In the genomic region with DNA sequence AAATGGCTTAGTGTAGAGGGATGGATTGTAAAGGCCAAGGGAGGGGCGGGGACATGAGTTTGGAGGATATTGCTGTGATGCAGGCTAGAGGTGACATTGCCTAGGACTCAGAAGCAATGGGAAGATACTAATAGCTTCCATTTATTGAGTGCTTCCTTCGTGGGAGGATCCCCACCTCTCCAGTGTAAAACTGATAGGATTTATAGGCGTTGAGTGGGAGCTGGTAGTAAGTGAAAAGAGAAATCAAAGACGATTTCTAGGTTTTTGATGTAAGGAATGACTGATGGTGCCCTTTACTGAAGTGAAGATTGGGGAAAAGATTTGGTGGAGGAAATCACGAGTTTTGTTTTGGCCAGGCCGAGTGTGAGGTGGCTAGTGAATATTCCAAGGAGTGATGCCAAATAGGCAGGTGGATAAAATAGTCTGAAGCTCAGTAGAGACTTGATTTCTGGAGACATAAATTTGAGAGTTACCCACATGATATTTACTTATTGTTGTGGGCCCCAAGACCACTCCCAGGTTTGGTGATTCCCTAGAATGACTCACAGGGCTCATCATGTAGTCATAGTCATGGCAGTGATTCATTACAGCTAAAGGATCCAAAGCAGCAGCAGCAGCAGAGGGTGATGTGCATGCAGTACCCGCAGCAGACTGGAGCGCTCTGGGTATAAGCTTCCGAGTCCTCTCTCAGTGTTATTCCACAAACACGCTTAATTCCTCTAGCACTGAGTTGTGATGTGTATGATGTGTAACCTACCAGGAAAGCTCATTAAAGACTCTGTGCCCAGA, we compare ENCODE assay signal across 12 cellular contexts. TPM values are rescaled to one million over a fixed set of nuclear protein-coding genes. Genes with fewer than 3 reads are reported as not detected.
A peak's percentile ranks its signal among the peaks of the same experiment; 100 is the strongest.
DNase-seq lines count a peak whose midpoint lies in the region; ATAC-seq, FAIRE-seq and TF ChIP-seq lines count a peak whose summit lies in the region.
"Had no signal": no experiment of that assay in that cellular context is flagged by ENCODE, and none has a peak within 500 bp of the region (broad histone marks: within the 10 kb centered on the region; RNA-seq: fewer than 3 reads in every experiment).

No MANE protein-coding gene starts in this region.

- peak overlapping the region; percentile 63 for H3K9ac ChIP-seq in PC-3 (ENCODE audit: low read length)

- POLR2A ChIA-PET in PC-3 (lab: Charles Lee; ENCODE audit: unreplicated experiment), result interaction anchor here (0.7 to 1.3 kb wide), 3 partner anchors 49 to 212 kb away, joined by 3 to 7 read pairs (median 6); no protein-coding TSS in a partner anchor

- no peak for TF ChIP-seq CTCF in CD14-positive monocyte (IDR thresholded peaks at IDR 0.05)
- peak; percentile 33; the same call in 1 of the 2 replicates for TF ChIP-seq CTCF in PC-3 (conservative IDR thresholded peaks at IDR 0.05; ENCODE audit: low read depth, low read length)
- TF ChIP-seq CTCF in bronchial epithelial cell (IDR thresholded peaks at IDR 0.05; ENCODE audit: insufficient read depth, low read length, severe bottlenecking), result no peak

- no peaks in the 10 kb centered on the region for H3K27me3 ChIP-seq in PC-3 (ENCODE audit: low read length)
- H3K27me3 ChIP-seq in bronchial epithelial cell (ENCODE audit: control insufficient read depth, insufficient read depth, low read length), result no peaks in the 10 kb centered on the region
- H3K27me3 ChIP-seq: right lobe of liver, tibial nerve had no signal

- no peaks in the 10 kb centered on the region for H3K9me3 ChIP-seq in PC-3 (ENCODE audit: low read length)
- H3K9me3 ChIP-seq: right lobe of liver, tibial nerve had no signal

- peaks cover 3% of the 10 kb centered on the region for H3K4me1 Mint-ChIP-seq in CD14-positive monocyte

- H2AFZ ChIP-seq in PC-3 (ENCODE audit: low read length), result no peak overlapping the region

- peaks cover 42% of the 10 kb centered on the region for H3K4me1 ChIP-seq in PC-3 (ENCODE audit: insufficient read depth, low read length)

- FAIRE-seq in bronchial epithelial cell (lab: Jason Lieb, UNC), result no peak

- no peaks in the 10 kb centered on the region for H3K9me3 Mint-ChIP-seq in CD14-positive monocyte
- H3K9me3 Mint-ChIP-seq: activated naive CD8-positive, alpha-beta T cell treated with anti-CD3 and anti-CD28 coated beads, Interleukin-2, amount 10 ng/mL, durations not matched to agents 7 days and 5 days had no signal

- H3K36me3 Mint-ChIP-seq in CD14-positive monocyte, result peaks cover 70 to 80% of the 10 kb centered on the region in 2 donors

- intact Hi-C loops in CD14-positive monocyte (cut with micrococcal nuclease) (no loop called here), PC-3 (cut with micrococcal nuclease) (loop anchor here (1.0 kb wide), 2 partner anchors 49 to 53 kb away; no protein-coding TSS in a partner anchor)

- DNase-seq in CD14-positive monocyte (ENCODE audit: low spot score) (no peak), PC-3 (peak; percentile 97), bronchial epithelial cell (ENCODE audit: low read depth) (peak; percentile 96), occipital lobe (lab: John Stamatoyannopoulos, UW) (peak; percentile 10), UCSD-AML1 (lab: John Stamatoyannopoulos, UW; ENCODE audit: unreplicated experiment) (no peak)
- DNase-seq: activated naive CD8-positive, alpha-beta T cell treated with anti-CD3 and anti-CD28 coated beads, Interleukin-2, amount 10 ng/mL, durations not matched to agents 7 days and 5 days; right lobe of liver had no signal

- H3K27ac Mint-ChIP-seq in CD14-positive monocyte, result peak overlapping the region in 4 of 7 donors; percentile 17 to 88 (median 66)
- H3K27ac Mint-ChIP-seq: activated naive CD8-positive, alpha-beta T cell treated with anti-CD3 and anti-CD28 coated beads, Interleukin-2, amount 10 ng/mL, durations not matched to agents 7 days and 5 days had no signal

- H3K27ac ChIP-seq in PC-3 (ENCODE audit: low read length), result peak overlapping the region; percentile 97
- H3K27ac ChIP-seq: right lobe of liver, tibial nerve had no signal

- H3K4me3 ChIP-seq in PC-3 (ENCODE audit: low read length) (peak overlapping the region; percentile 57), bronchial epithelial cell (ENCODE audit: low read depth, low read length) (no peak overlapping the region)
- H3K4me3 ChIP-seq: right lobe of liver, tibial nerve had no signal

- CTCF ChIA-PET in PC-3 (lab: Charles Lee), result interaction anchor here (0.5 to 1.4 kb wide), 17 partner anchors 12 to 293 kb away, joined by 3 to 18 read pairs (median 5); no protein-coding TSS in a partner anchor

- peak overlapping the region; percentile 89 for H3K4me2 ChIP-seq in PC-3 (ENCODE audit: low read length)

- H3F3A ChIP-seq in PC-3 (ENCODE audit: low read length, unreplicated experiment), result peaks cover 17% of the 10 kb centered on the region

- BruUV-seq in PC-3 (replicated peaks; lab: Mats Ljungman, UMichigan), result TSS peak; percentile 40

- H3K9me2 ChIP-seq in PC-3 (replicated peaks; ENCODE audit: low read length), result no peaks in the 10 kb centered on the region

- H4K20me1 ChIP-seq in PC-3 (ENCODE audit: low read length), result 0 out of 2 replicates have a peak, but pooled peaks cover 9% of the 10 kb centered on the region

- no peak overlapping the region for H3K4me3 Mint-ChIP-seq in CD14-positive monocyte
- H3K4me3 Mint-ChIP-seq: activated naive CD8-positive, alpha-beta T cell treated with anti-CD3 and anti-CD28 coated beads, Interleukin-2, amount 10 ng/mL, durations not matched to agents 7 days and 5 days had no signal

- peaks cover 61% of the 10 kb centered on the region; the same call in 1 of the 2 replicates for H3K36me3 ChIP-seq in PC-3 (ENCODE audit: low read depth, low read length)
- peaks cover 6% of the 10 kb centered on the region for H3K36me3 ChIP-seq in bronchial epithelial cell (ENCODE audit: control insufficient read depth, insufficient read depth, low read length)

- H3K79me2 ChIP-seq in PC-3 (ENCODE audit: low read length), result peaks cover 92% of the 10 kb centered on the region

- H3K27me3 Mint-ChIP-seq in CD14-positive monocyte (ENCODE audit: low read depth in 3 of 3), result no peaks in the 10 kb centered on the region
- H3K27me3 Mint-ChIP-seq: activated naive CD8-positive, alpha-beta T cell treated with anti-CD3 and anti-CD28 coated beads, Interleukin-2, amount 10 ng/mL, durations not matched to agents 7 days and 5 days had no signal

- ATAC-seq in PC-3, result peak; percentile 99
- ATAC-seq in HG02870 (IDR thresholded peaks at IDR 0.05; ENCODE audit: unreplicated experiment), result no peak
- no peak for ATAC-seq in GM21381 (IDR thresholded peaks at IDR 0.05; ENCODE audit: unreplicated experiment)
- ATAC-seq in HG03280 (IDR thresholded peaks at IDR 0.05; ENCODE audit: unreplicated experiment), result no peak
- ATAC-seq: Right ventricle myocardium inferior had no signal

RNA-seq across cellular contexts. Expression of a gene that starts 10.2 kb away (rescaled TPM):
- 1 to 10 TPM; 3.6 to 4.7 TPM for polyA plus RNA-seq in CD14-positive monocyte
- total RNA-seq in PC-3 (2014; rRNA removed), result 40.1 and 43.6 TPM in 2 replicates
- total RNA-seq in bronchial epithelial cell, result 18.7 and 25.0 TPM in 2 replicates
- 34.3 TPM for total RNA-seq in occipital lobe

RNA-seq across cellular contexts. Expression of a gene that starts 10.4 kb away (rescaled TPM):
- polyA plus RNA-seq in CD14-positive monocyte, result 1 to 10 TPM; 6.4 to 8.8 TPM
- total RNA-seq in PC-3 (2014; rRNA removed) (21.8 and 23.2 TPM in 2 replicates), bronchial epithelial cell (14.6 and 14.7 TPM in 2 replicates), occipital lobe (28.1 TPM)

Comparison
In these comparisons a context has a peak if more than half of its experiments do, and no peak if none do; other contexts are left out.
1. DNase-seq: peak in PC-3 (single experiment), bronchial epithelial cell (single experiment) and occipital lobe (single experiment); none in CD14-positive monocyte (single experiment) and UCSD-AML1 (single experiment).